Comparison of ENCODE assay signal across 8 cellular contexts in genomic region chr14:89701079-89702043, GRCh38.
DNase-seq lines count a peak whose midpoint lies in the region; ATAC-seq, FAIRE-seq and TF ChIP-seq lines count a peak whose summit lies in the region.

No MANE protein-coding gene starts in this region.

- no peak for TF ChIP-seq CTCF in GM12864 (IDR thresholded peaks at IDR 0.05; ENCODE audit: low read depth, low read length, missing control alignments)
- no peak for TF ChIP-seq CTCF in VCaP (conservative IDR thresholded peaks at IDR 0.05)
- no peak for TF ChIP-seq CTCF in mammary epithelial cell (conservative IDR thresholded peaks at IDR 0.05 in 1 of 2, IDR thresholded peaks at IDR 0.05 in 1 of 2; ENCODE audit: extremely low read depth in 1 of 2, insufficient read depth in 1 of 2, low read depth in 1 of 2, low read length in 2 of 2)

- in situ Hi-C loops in mammary epithelial cell (cut with MboI; ENCODE audit: low sequenced_read_pairs in 2 of 2), result no loop called here

- H3K27me3 ChIP-seq in mammary epithelial cell (ENCODE audit: insufficient read depth, low read length) (no peaks in the 10 kb centered on the region), small intestine (ENCODE audit: control insufficient read depth in 2 of 2, insufficient read depth in 2 of 2, low read length in 2 of 2) (no peaks in the 10 kb centered on the region)

- H3K4me3 ChIP-seq in GM12864 (ENCODE audit: low read depth, low read length) (peak overlapping the region; percentile 70), mammary epithelial cell (replicated peaks in 1 of 3; ENCODE audit: insufficient read depth in 1 of 3, low read depth in 2 of 3, low read length in 3 of 3) (peak overlapping the region; percentile 42 to 56 (median 50)), small intestine (ENCODE audit: low read depth in 1 of 2, low read length in 2 of 2) (peak overlapping the region; percentile 47 to 53)

- FAIRE-seq in small intestine (lab: Jason Lieb, UNC), result no peak

- no peaks in the 10 kb centered on the region for H3K9me3 ChIP-seq in mammary epithelial cell (replicated peaks; ENCODE audit: insufficient read depth, low read length)
- H3K9me3 ChIP-seq in small intestine (ENCODE audit: control insufficient read depth, low read depth), result no peaks in the 10 kb centered on the region

- H3K4me1 ChIP-seq in mammary epithelial cell (ENCODE audit: insufficient read depth, low read length), result peaks cover 11% of the 10 kb centered on the region
- H3K4me1 ChIP-seq in small intestine (ENCODE audit: control insufficient read depth in 2 of 2, insufficient read depth in 1 of 2, low read depth in 1 of 2, low read length in 1 of 2), result peaks cover 2 to 4% of the 10 kb centered on the region in 2 donors

- ATAC-seq in HG02798 (IDR thresholded peaks at IDR 0.05; ENCODE audit: poor library complexity, unreplicated experiment), result peak; percentile 87

- DNase-seq in GM12864 (ENCODE audit: low read depth), result no peak
- peak; percentile 54 to 78 for DNase-seq in NCI-H1930 (lab: John Stamatoyannopoulos, UW)
- peak; percentile 39 for DNase-seq in mammary epithelial cell
- DNase-seq in iPS-NIHi7 (ENCODE audit: extremely low spot score), result peak; percentile 98
- peak; percentile 79 for DNase-seq in small intestine
- DNase-seq in cerebellar nuclear complex (lab: John Stamatoyannopoulos, UW), result no peak

- dilution Hi-C loops in mammary epithelial cell (cut with HindIII; ENCODE audit: low sequenced_read_pairs), result no loop called here

- no peak overlapping the region for H3K9ac ChIP-seq in mammary epithelial cell (ENCODE audit: insufficient read depth, low read length)

- CTCF ChIA-PET in mammary epithelial cell (lab: Charles Lee; ENCODE audit: low non-redundant PET), result no interaction called here

- H3K79me2 ChIP-seq in mammary epithelial cell (ENCODE audit: insufficient read depth, low read length), result no peaks in the 10 kb centered on the region

- H3K4me2 ChIP-seq in mammary epithelial cell (ENCODE audit: insufficient read depth, low read depth, low read length), result peak overlapping the region; percentile 84

- peak overlapping the region; percentile 37; the same call in 1 of the 2 replicates for H3K27ac ChIP-seq in VCaP
- no peak overlapping the region for H3K27ac ChIP-seq in mammary epithelial cell (ENCODE audit: insufficient read depth, low read depth, low read length)
- peak overlapping the region; percentile 27 to 47 for H3K27ac ChIP-seq in small intestine (ENCODE audit: low read depth in 1 of 2, low read length in 1 of 2)

- H3K36me3 ChIP-seq in mammary epithelial cell (ENCODE audit: insufficient read depth, low read length), result no peaks in the 10 kb centered on the region
- no peaks in the 10 kb centered on the region for H3K36me3 ChIP-seq in small intestine (ENCODE audit: control insufficient read depth in 2 of 2, insufficient read depth in 2 of 2, low read length in 2 of 2)

- 22% methylated on average over 24 of the region's 85 CpGs for WGBS in mammary epithelial cell (ENCODE audit: low coverage, missing lambda C conversion rate)
- WGBS in small intestine, 3 donors, result 7 to 15% (median 13%) methylated on average over 46 to 85 of the region's 85 CpGs

- peak overlapping the region; percentile 92 for H2AFZ ChIP-seq in mammary epithelial cell (ENCODE audit: low read depth, low read length)

- intact Hi-C loops in mammary epithelial cell (cut with micrococcal nuclease), result loop anchor here (10.0 kb wide), 1 partner anchor 287 kb away; the partner anchor contains the start of gene FOXN3

- H4K20me1 ChIP-seq in mammary epithelial cell (ENCODE audit: insufficient read depth, low read length), result no peaks in the 10 kb centered on the region

- no TSS peak for BruUV-seq in mammary epithelial cell (replicated peaks; lab: Mats Ljungman, UMichigan)

Comparison
In these comparisons a context has a peak if more than half of its experiments do, and no peak if none do; other contexts are left out.
1. DNase-seq: peak in NCI-H1930 (2 of 2), mammary epithelial cell (single experiment), iPS-NIHi7 (single experiment) and small intestine (single experiment); none in GM12864 (single experiment) and cerebellar nuclear complex (0 of 2).
2. Peak in every context shown above with its lines, with median percentiles within 50 percentile points of each other: H3K4me3 ChIP-seq.